Comparison of ENCODE assay signal across 37 cellular contexts in genomic region chr2:21057097-21057496, GRCh38. TPM values are rescaled to one million over a fixed set of nuclear protein-coding genes. Genes with fewer than 3 reads are reported as not detected.
"Had no signal": no experiment of that assay in that cellular context is flagged by ENCODE, and none has a peak within 500 bp of the region (broad histone marks: within the 10 kb centered on the region; RNA-seq: fewer than 3 reads in every experiment).

No MANE protein-coding gene starts in this region.

- DNase-seq: activated effector memory CD4-positive, alpha-beta T cell treated with anti-CD3 and anti-CD28 coated beads, Interleukin-2, amount 50 U/mL, for 16 hours; activated effector memory CD4-positive, alpha-beta T cell treated with Interleukin-2 at 50 U/mL for 16 hours; activated gamma-delta T cell; activated gamma-delta T cell treated with Interleukin-2 at 50 U/mL for 16 hours; activated naive CD4-positive, alpha-beta T cell; activated naive CD4-positive, alpha-beta T cell treated with anti-CD3 and anti-CD28 coated beads for 36 hours; activated naive CD4-positive, alpha-beta T cell treated with anti-CD3 and anti-CD28 coated beads, Interleukin-2, amount 10 ng/mL, durations not matched to agents 7 days and 5 days; activated naive CD4-positive, alpha-beta T cell treated with anti-CD3 and anti-CD28 coated beads, Interleukin-2, amount 50 U/mL, for 16 hours; activated naive CD4-positive, alpha-beta T cell treated with Interleukin-2 at 50 U/mL for 16 hours; activated naive CD8-positive, alpha-beta T cell treated with anti-CD3 and anti-CD28 coated beads for 36 hours; activated naive CD8-positive, alpha-beta T cell treated with anti-CD3 and anti-CD28 coated beads, Interleukin-2, amount 10 ng/mL, durations not matched to agents 7 days and 5 days; activated naive CD8-positive, alpha-beta T cell treated with anti-CD3 and anti-CD28 coated beads, Interleukin-2, amount 50 U/mL, for 24 hours; activated T-cell treated with anti-CD3 and anti-CD28 coated beads for 4 hours; activated T-cell treated with anti-CD3 and anti-CD28 coated beads, Interleukin-2, amount 50 U/mL, for 1 hour; activated T-cell treated with anti-CD3 and anti-CD28 coated beads, Interleukin-2, amount 50 U/mL, for 24 hours; activated T-cell treated with anti-CD3 and anti-CD28 coated beads, Interleukin-2, amount 50 U/mL, for 4 hours; activated T-cell treated with anti-CD3 and anti-CD28 coated beads, Interleukin-2, amount 50 U/mL, for 48 hours; activated T-cell treated with anti-CD3 and anti-CD28 coated beads, Interleukin-2, amount 50 U/mL, for 72 hours; amniotic stem cell; amygdala; anterior cingulate cortex; aorta; body of pancreas; brain microvascular endothelial cell; caudate nucleus; central memory CD4-positive, alpha-beta T cell; cerebellar nuclear complex had no signal

- H3K36me3 ChIP-seq: adrenal gland, ascending aorta, brain microvascular endothelial cell, breast epithelium, cardiac muscle cell had no signal

- FAIRE-seq: astrocyte, bronchial epithelial cell had no signal

- H3K4me3 ChIP-seq: adrenal gland, ascending aorta, body of pancreas, breast epithelium, cardiac muscle cell had no signal

- H3K4me1 ChIP-seq: adrenal gland, ascending aorta, body of pancreas, breast epithelium had no signal

- ATAC-seq: activated naive CD4-positive, alpha-beta T cell treated with anti-CD3 and anti-CD28 coated beads, Interleukin-2, amount 50 U/mL, for 72 hours; activated naive CD8-positive, alpha-beta T cell treated with anti-CD3 and anti-CD28 coated beads, Interleukin-2, amount 50 U/mL, for 24 hours; activated T-cell treated with anti-CD3 and anti-CD28 coated beads, Interleukin-2, amount 50 U/mL, for 4 hours; activated T-cell treated with anti-CD3 and anti-CD28 coated beads, Interleukin-2, amount 50 U/mL, for 72 hours; activated T-helper 17 cell treated with anti-CD3 and anti-CD28 coated beads, Interleukin-2, amount 50 U/mL, for 72 hours; body of pancreas had no signal

- H3K9me3 ChIP-seq: adrenal gland, ascending aorta, body of pancreas, breast epithelium had no signal

- H3K27me3 ChIP-seq: adrenal gland, ascending aorta, body of pancreas, brain microvascular endothelial cell, breast epithelium, cardiac muscle cell had no signal

- H3K27ac ChIP-seq: adrenal gland, ascending aorta, body of pancreas, brain microvascular endothelial cell, breast epithelium had no signal

RNA-seq across cellular contexts. Expression of gene APOB, which starts 13.2 kb away (rescaled TPM):
- total RNA-seq: activated naive CD4-positive, alpha-beta T cell treated with anti-CD3 and anti-CD28 coated beads for 36 hours; activated naive CD4-positive, alpha-beta T cell treated with anti-CD3 and anti-CD28 coated beads, Interleukin-2, amount 50 U/mL, for 72 hours; activated naive CD8-positive, alpha-beta T cell treated with anti-CD3 and anti-CD28 coated beads for 36 hours; activated naive CD8-positive, alpha-beta T cell treated with anti-CD3 and anti-CD28 coated beads, Interleukin-2, amount 10 ng/mL, durations not matched to agents 7 days and 5 days; activated T-cell treated with anti-CD3 and anti-CD28 coated beads, Interleukin-2, amount 50 U/mL, for 72 hours; activated T-helper 1 cell treated with anti-CD3 and anti-CD28 coated beads, Interleukin-12 subunit alpha, Interleukin-12 subunit beta, Interleukin-2, Interleukin-4 antibody, amounts not matched to agents 30 ng/mL and 10 ng/mL and 1 ng/mL, durations not matched to agents 14 hours and 24 hours and 36 hours; activated T-helper 17 cell treated with anti-CD3 and anti-CD28 coated beads, Interleukin-2, amount 50 U/mL, for 72 hours; activated T-helper 2 cell treated with anti-CD3 and anti-CD28 coated beads, Interferon-gamma antibody, Interleukin-2, Interleukin-4, amounts not matched to agents 10 μg/mL and 5 μg/mL and 100 μg/mL, durations not matched to agents 14 hours and 24 hours and 36 hours had no signal
